Comparison of ENCODE assay signal across 19 cellular contexts in the genomic region with DNA sequence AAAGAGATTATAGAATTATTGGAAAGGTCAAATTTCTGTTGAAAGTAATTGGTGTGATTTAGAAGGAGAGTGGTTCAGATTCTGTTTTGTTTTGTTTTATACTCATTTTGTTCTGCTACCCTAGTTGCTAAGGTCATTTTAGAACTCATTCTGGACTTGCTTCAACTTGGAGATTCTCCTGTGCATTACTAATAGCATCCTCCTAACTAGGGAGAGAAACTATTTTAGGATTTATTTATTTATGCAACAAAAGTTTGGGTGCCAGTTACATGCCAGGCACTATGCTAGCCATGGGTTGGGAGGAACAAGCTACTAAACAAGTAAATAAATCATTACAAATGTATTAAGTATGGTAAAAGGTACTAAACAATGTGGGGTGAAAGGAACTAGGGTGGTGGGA.
"Had no signal": no experiment of that assay in that cellular context is flagged by ENCODE, and none has a peak within 500 bp of the region (broad histone marks: within the 10 kb centered on the region; RNA-seq: fewer than 3 reads in every experiment).

No MANE protein-coding gene starts in this region.

- H3K9me3 Mint-ChIP-seq: activated CD4-positive, alpha-beta T cell treated with anti-CD3 and anti-CD28 coated beads, Interleukin-2, amount 10 ng/mL, durations not matched to agents 24 days and 14 days; activated naive CD4-positive, alpha-beta T cell treated with anti-CD3 and anti-CD28 coated beads, Interleukin-2, amount 50 U/mL, for 24 hours; natural killer cell; stimulated activated effector memory CD8-positive, alpha-beta T cell treated with anti-CD3 and anti-CD28 coated beads, Interleukin-12 subunit alpha, Interleukin-12 subunit beta, amount 100 ng/mL, for 72 hours had no signal

- H3K4me3 ChIP-seq: body of pancreas, gastrocnemius medialis, ovary, psoas muscle, right atrium auricular region, transverse colon had no signal

- H3K36me3 ChIP-seq: gastrocnemius medialis, ovary, right atrium auricular region, transverse colon had no signal

- H3K4me3 Mint-ChIP-seq: activated CD4-positive, alpha-beta T cell treated with anti-CD3 and anti-CD28 coated beads, Interleukin-2, amount 10 ng/mL, durations not matched to agents 24 days and 14 days; activated CD8-positive, alpha-beta T cell treated with anti-CD3 and anti-CD28 coated beads for 36 hours; activated naive CD4-positive, alpha-beta T cell treated with anti-CD3 and anti-CD28 coated beads, Interleukin-2, amount 50 U/mL, for 24 hours; natural killer cell; stimulated activated effector memory CD8-positive, alpha-beta T cell treated with anti-CD3 and anti-CD28 coated beads, Interleukin-12 subunit alpha, Interleukin-12 subunit beta, amount 100 ng/mL, for 72 hours; stimulated activated naive CD8-positive, alpha-beta T cell treated with anti-CD3 and anti-CD28 coated beads, Interleukin-15, amount 100 ng/mL, for 72 hours; T-helper 17 cell had no signal

- DNase-seq: activated CD4-positive, alpha-beta T cell treated with anti-CD3 and anti-CD28 coated beads, Interleukin-2, amount 10 ng/mL, durations not matched to agents 24 days and 14 days; activated CD4-positive, CD25-positive, alpha-beta regulatory T cell; activated CD8-positive, alpha-beta T cell treated with anti-CD3 and anti-CD28 coated beads for 36 hours; activated gamma-delta T cell treated with Interleukin-2 at 50 U/mL for 16 hours; activated T-cell treated with anti-CD3 and anti-CD28 coated beads, Interleukin-2, amount 50 U/mL, for 1 hour; anterior cingulate cortex; body of pancreas; gastrocnemius medialis; head of caudate nucleus; natural killer cell; ovary; psoas muscle; stimulated activated CD4-positive, alpha-beta T cell treated with anti-CD3 and anti-CD28 coated beads, Interleukin-2, amount 100 ng/mL, for 24 hours; stimulated activated naive CD8-positive, alpha-beta T cell treated with anti-CD3 and anti-CD28 coated beads, Interleukin-15, amount 100 ng/mL, for 72 hours; T-helper 17 cell; transverse colon had no signal

- H3K36me3 Mint-ChIP-seq: activated naive CD4-positive, alpha-beta T cell treated with anti-CD3 and anti-CD28 coated beads, Interleukin-2, amount 50 U/mL, for 24 hours; natural killer cell; stimulated activated effector memory CD8-positive, alpha-beta T cell treated with anti-CD3 and anti-CD28 coated beads, Interleukin-12 subunit alpha, Interleukin-12 subunit beta, amount 100 ng/mL, for 72 hours had no signal

- H3K9me3 ChIP-seq: body of pancreas, gastrocnemius medialis, ovary, psoas muscle, right atrium auricular region, transverse colon had no signal

- ATAC-seq: activated CD8-positive, alpha-beta T cell treated with anti-CD3 and anti-CD28 coated beads for 36 hours; body of pancreas; gastrocnemius medialis; natural killer cell; stimulated activated effector memory CD8-positive, alpha-beta T cell treated with anti-CD3 and anti-CD28 coated beads, Interleukin-12 subunit alpha, Interleukin-12 subunit beta, amount 100 ng/mL, for 72 hours; stimulated activated naive CD8-positive, alpha-beta T cell treated with anti-CD3 and anti-CD28 coated beads, Interleukin-15, amount 100 ng/mL, for 72 hours; T-helper 17 cell had no signal

- H3K4me1 Mint-ChIP-seq: activated CD4-positive, alpha-beta T cell treated with anti-CD3 and anti-CD28 coated beads, Interleukin-2, amount 10 ng/mL, durations not matched to agents 24 days and 14 days; activated naive CD4-positive, alpha-beta T cell treated with anti-CD3 and anti-CD28 coated beads, Interleukin-2, amount 50 U/mL, for 24 hours; natural killer cell; stimulated activated effector memory CD8-positive, alpha-beta T cell treated with anti-CD3 and anti-CD28 coated beads, Interleukin-12 subunit alpha, Interleukin-12 subunit beta, amount 100 ng/mL, for 72 hours; stimulated activated naive CD8-positive, alpha-beta T cell treated with anti-CD3 and anti-CD28 coated beads, Interleukin-15, amount 100 ng/mL, for 72 hours; T-helper 17 cell had no signal

- H3K27ac Mint-ChIP-seq: activated CD4-positive, alpha-beta T cell treated with anti-CD3 and anti-CD28 coated beads, Interleukin-2, amount 10 ng/mL, durations not matched to agents 24 days and 14 days; activated CD8-positive, alpha-beta T cell treated with anti-CD3 and anti-CD28 coated beads for 36 hours; activated naive CD4-positive, alpha-beta T cell treated with anti-CD3 and anti-CD28 coated beads, Interleukin-2, amount 50 U/mL, for 24 hours; natural killer cell; stimulated activated effector memory CD8-positive, alpha-beta T cell treated with anti-CD3 and anti-CD28 coated beads, Interleukin-12 subunit alpha, Interleukin-12 subunit beta, amount 100 ng/mL, for 72 hours; stimulated activated naive CD8-positive, alpha-beta T cell treated with anti-CD3 and anti-CD28 coated beads, Interleukin-15, amount 100 ng/mL, for 72 hours; T-helper 17 cell had no signal

- H3K27ac ChIP-seq: body of pancreas, gastrocnemius medialis, ovary, psoas muscle, right atrium auricular region, transverse colon had no signal

- H3K27me3 ChIP-seq: body of pancreas, gastrocnemius medialis, ovary, right atrium auricular region, transverse colon had no signal
